8 cellular contexts compared by ENCODE assay signal in the genomic region with DNA sequence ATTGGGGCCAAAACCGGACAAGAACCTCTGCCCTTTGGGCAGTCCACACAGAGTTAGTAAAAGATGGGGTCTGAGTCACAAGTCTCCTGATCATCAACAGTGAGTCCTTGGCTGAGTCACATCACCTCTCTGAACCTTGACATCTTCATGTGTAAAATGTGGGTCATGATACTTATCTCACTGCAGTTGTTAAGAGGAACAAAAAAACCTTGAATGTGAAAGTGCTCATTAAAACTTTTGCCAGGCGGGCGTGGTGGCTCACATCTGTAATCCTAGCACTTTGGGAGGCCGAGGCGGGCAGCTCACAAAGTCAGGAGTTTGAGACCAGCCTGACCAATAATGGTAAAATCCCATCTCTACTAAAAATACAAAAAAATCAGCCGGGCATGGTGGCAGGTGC. TPM values are rescaled to one million over a fixed set of nuclear protein-coding genes. Genes with fewer than 3 reads are reported as not detected.
DNase-seq lines count a peak whose midpoint lies in the region; ATAC-seq lines count a peak whose summit lies in the region.
"Had no signal": no experiment of that assay in that cellular context is flagged by ENCODE, and none has a peak within 500 bp of the region (broad histone marks: within the 10 kb centered on the region; RNA-seq: fewer than 3 reads in every experiment).

No MANE protein-coding gene starts in this region.

- ATAC-seq in esophagus mucosa (peak; percentile 59), GM19463 (IDR thresholded peaks at IDR 0.05; ENCODE audit: unreplicated experiment) (no peak)
- ATAC-seq: right cardiac atrium had no signal

- DNase-seq in ACHN (peak; percentile 64), MV-4-11 (lab: John Stamatoyannopoulos, UW) (peak; percentile 74), NCI-H2029 treated with DMSO at 0.1 percent for 48 hours (lab: John Stamatoyannopoulos, UW) (no peak), cardiac septum (ENCODE audit: low spot score) (no peak)
- DNase-seq: NCI-H1694 treated with DMSO at 0.1 percent for 48 hours, right cardiac atrium had no signal

- in situ Hi-C loops in ACHN (cut with HindIII; ENCODE audit: low pct_ligation_motif_present, low pct_unique_long_range_greater_than_20kb, low sequenced_read_pairs): no loop called here

- intact Hi-C loops in cardiac septum (cut with DNase I): no loop called here

RNA-seq across cellular contexts. Expression of a gene that starts 15.7 kb away (rescaled TPM):
- total RNA-seq in esophagus mucosa (1,290 TPM), cardiac septum (39.8 TPM)

RNA-seq across cellular contexts. Expression of a gene that starts 18.9 kb away (rescaled TPM):
- total RNA-seq in esophagus mucosa (1,938 TPM), cardiac septum (3.4 TPM)

RNA-seq across cellular contexts. Expression of a gene that starts 30.1 kb away (rescaled TPM):
- total RNA-seq in esophagus mucosa: 52.5 TPM
- total RNA-seq in cardiac septum: 200 TPM

RNA-seq across cellular contexts. Expression of a gene that starts 31.0 kb away (rescaled TPM):
- total RNA-seq in esophagus mucosa: 0.44 TPM
- 1,915 TPM for total RNA-seq in cardiac septum

RNA-seq across cellular contexts. Expression of a gene that starts 31.6 kb away (rescaled TPM):
- 4,166 TPM for total RNA-seq in esophagus mucosa
- 5.0 TPM for total RNA-seq in cardiac septum

Comparison
In these comparisons a context has a peak if more than half of its experiments do, and no peak if none do; other contexts are left out.
1. DNase-seq: peak in ACHN (single experiment) and MV-4-11 (single experiment); none in NCI-H2029 treated with DMSO at 0.1 percent for 48 hours (single experiment) and cardiac septum (single experiment).
2. RNA of a gene that starts 15.7 kb away (total RNA-seq): 1,290 TPM in esophagus mucosa (single experiment); 39.8 TPM in cardiac septum (single experiment); every median in the first group is over 10 times any median in the second.
3. RNA of a gene that starts 18.9 kb away (total RNA-seq): 1,938 TPM in esophagus mucosa (single experiment); 3.4 TPM in cardiac septum (single experiment); every median in the first group is over 100 times any median in the second.